1 cellular context compared by ENCODE assay signal in the genomic region with DNA sequence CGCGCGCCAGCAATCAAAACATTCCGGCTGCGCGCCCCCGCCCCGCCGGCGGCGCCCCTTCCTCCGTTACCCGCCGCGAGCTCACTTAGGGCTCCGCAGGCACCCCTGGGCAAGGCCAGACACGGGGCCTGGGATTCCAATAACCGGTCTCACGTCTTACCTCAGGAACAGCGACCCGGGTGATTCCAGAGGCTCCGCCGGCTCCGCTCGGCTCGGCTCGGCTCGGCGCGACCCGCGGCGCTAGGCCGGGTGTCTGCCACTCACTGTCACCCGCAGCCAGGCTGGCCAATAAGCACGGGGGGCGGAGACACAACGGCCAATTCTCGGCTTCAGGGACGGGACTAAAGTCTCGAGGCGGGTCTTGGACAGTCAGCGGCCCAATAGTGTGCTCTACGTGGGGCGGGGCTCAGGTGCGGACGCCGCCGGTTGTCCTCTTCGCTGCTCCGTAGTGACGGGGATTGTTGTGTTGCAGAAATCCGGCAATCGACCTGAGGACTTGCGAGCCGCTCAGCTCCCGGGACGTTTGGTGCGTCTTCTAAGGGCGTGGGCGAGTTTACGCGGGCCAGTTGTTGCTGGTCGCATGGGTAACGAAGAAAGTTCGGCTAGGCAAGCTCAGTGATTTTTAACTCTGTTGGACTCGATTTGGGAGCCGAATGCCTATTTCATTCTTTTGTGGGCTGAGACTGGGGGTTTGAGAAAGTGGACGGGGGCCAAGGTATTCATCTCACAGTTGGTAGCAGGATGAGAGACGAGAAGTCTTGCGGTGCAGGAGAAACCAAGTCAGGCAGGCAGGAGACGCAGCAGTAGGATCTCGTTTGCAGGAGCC.
TF ChIP-seq lines count a peak whose summit lies in the region.

Gene ANKZF1, plus strand, starts transcription at position 432 of the 826 bp plus-strand sequence. CDS start 452 bp downstream, outside the sequence.
Gene ATG9A, minus strand, starts transcription at position 262 of the 826 bp plus-strand sequence. CDS start 1,612 bp downstream, outside the sequence.

TF ChIP-seq in SK-N-SH, 30 proteins besides CTCF, POLR2A, EP300 and RAD21 (continued from another document):
- no peak for TF ChIP-seq FOSL2 (IDR thresholded peaks at IDR 0.05; ENCODE audit: borderline replicate concordance, low read depth)
- TF ChIP-seq ELF1 (IDR thresholded peaks at IDR 0.05), result peak; percentile 56; the same call in 1 of the 2 replicates
- 0 out of 2 replicates have a peak, but pooled peaks have one; percentile 34 for TF ChIP-seq NFIC (IDR thresholded peaks at IDR 0.05; ENCODE audit: borderline replicate concordance)
- peak; percentile 86 for TF ChIP-seq MXI1 (IDR thresholded peaks at IDR 0.05; ENCODE audit: low read depth, low read length)
- no peak for TF ChIP-seq EZH2phosphoT487 (IDR thresholded peaks at IDR 0.05; ENCODE audit: borderline replicate concordance, low read depth)
- peak; percentile 90 for TF ChIP-seq RFX5 (IDR thresholded peaks at IDR 0.05; ENCODE audit: low read length)
- TF ChIP-seq FOXJ3 (CRISPR knock-in tag; IDR thresholded peaks at IDR 0.05), result no peak; the same call in 1 of the 2 replicates
- no peak for TF ChIP-seq TCF12 (IDR thresholded peaks at IDR 0.05)
- TF ChIP-seq NRF1 (IDR thresholded peaks at IDR 0.05; ENCODE audit: low read depth, low read length), result peak; percentile 49
- TF ChIP-seq, protein P1, sequence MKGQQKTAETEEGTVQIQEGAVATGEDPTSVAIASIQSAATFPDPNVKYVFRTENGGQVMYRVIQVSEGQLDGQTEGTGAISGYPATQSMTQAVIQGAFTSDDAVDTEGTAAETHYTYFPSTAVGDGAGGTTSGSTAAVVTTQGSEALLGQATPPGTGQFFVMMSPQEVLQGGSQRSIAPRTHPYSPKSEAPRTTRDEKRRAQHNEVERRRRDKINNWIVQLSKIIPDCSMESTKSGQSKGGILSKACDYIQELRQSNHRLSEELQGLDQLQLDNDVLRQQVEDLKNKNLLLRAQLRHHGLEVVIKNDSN (IDR thresholded peaks at IDR 0.05; ENCODE audit: borderline replicate concordance, low read depth), result no peak
- no peak for TF ChIP-seq JUND (IDR thresholded peaks at IDR 0.05)
- TF ChIP-seq USF2 (IDR thresholded peaks at IDR 0.05; ENCODE audit: borderline replicate concordance, low read depth, low read length), result no peak
- TF ChIP-seq, protein P2, sequence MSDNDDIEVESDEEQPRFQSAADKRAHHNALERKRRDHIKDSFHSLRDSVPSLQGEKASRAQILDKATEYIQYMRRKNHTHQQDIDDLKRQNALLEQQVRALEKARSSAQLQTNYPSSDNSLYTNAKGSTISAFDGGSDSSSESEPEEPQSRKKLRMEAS (IDR thresholded peaks at IDR 0.05; ENCODE audit: low read depth), result peak; percentile 57
- TF ChIP-seq GABPA (IDR thresholded peaks at IDR 0.05; ENCODE audit: low read depth), result 0 out of 2 replicates have a peak, but pooled peaks have one; percentile 31
- TF ChIP-seq YY1 (IDR thresholded peaks at IDR 0.05; ENCODE audit: low read depth), result no peak
- TF ChIP-seq MEF2A (IDR thresholded peaks at IDR 0.05; ENCODE audit: borderline replicate concordance, low read depth), result no peak
- TF ChIP-seq, protein P3, sequence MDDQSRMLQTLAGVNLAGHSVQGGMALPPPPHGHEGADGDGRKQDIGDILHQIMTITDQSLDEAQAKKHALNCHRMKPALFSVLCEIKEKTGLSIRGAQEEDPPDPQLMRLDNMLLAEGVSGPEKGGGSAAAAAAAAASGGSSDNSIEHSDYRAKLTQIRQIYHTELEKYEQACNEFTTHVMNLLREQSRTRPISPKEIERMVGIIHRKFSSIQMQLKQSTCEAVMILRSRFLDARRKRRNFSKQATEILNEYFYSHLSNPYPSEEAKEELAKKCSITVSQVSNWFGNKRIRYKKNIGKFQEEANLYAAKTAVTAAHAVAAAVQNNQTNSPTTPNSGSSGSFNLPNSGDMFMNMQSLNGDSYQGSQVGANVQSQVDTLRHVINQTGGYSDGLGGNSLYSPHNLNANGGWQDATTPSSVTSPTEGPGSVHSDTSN (IDR thresholded peaks at IDR 0.05), result peak; percentile 100
- no peak for TF ChIP-seq TEAD4 (IDR thresholded peaks at IDR 0.05; ENCODE audit: borderline replicate concordance, insufficient read depth)
- TF ChIP-seq RCOR1 (IDR thresholded peaks at IDR 0.05; ENCODE audit: low read length), result no peak; the same call in 1 of the 2 replicates
- TF ChIP-seq SIN3A (IDR thresholded peaks at IDR 0.05; ENCODE audit: borderline replicate concordance, low read depth, low read length), result peak; percentile 93; the same call in 1 of the 2 replicates
- no peak for TF ChIP-seq SMC3 (IDR thresholded peaks at IDR 0.05; ENCODE audit: low read depth, low read length)
- TF ChIP-seq CHD2 (IDR thresholded peaks at IDR 0.05; ENCODE audit: low read length, partially characterized antibody), result peak; percentile 92
- no peak for TF ChIP-seq RXRA (IDR thresholded peaks at IDR 0.05; ENCODE audit: borderline replicate concordance, low read depth)
- no peak for TF ChIP-seq FOXM1 (IDR thresholded peaks at IDR 0.05; ENCODE audit: low read depth)
- peak; percentile 83 for TF ChIP-seq IRF3 (IDR thresholded peaks at IDR 0.05; ENCODE audit: low read depth, low read length)
